In the genomic region with DNA sequence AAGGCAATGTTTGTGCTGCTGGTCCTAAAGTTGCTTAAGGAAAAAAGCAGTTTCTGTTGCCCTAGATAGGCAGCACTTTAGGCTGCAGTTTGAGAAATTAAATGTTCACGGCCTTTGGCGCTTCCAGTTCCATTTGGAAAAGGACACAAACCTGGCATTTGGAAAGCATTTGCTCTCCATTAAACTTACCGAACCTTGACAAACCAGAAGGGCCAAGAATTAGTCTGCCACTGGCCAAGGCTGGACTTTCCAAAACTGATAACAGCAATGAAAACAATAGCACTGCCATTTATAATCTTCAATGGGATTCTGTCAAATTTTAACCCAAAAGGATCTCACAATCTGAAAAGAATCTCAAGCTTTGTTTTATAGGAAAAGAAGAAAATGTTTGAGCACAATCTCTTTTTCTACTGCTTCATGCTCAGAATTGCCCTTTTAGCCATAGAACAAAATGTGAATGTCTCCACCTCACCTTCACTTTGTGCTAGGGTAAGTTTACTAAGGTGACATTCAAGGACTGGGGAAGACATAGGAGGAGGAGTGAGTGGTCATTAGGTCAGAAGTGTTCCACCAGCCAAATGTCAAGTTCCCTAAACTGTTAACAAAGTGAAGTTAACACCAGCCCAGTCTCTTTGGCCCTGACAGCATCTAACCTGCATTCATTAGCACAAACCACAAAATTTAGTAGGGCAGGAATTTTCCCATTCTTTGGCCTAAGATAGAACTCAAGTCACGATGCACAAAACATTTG, we compare ENCODE assay signal across 24 cellular contexts.
"Had no signal": no experiment of that assay in that cellular context is flagged by ENCODE, and none has a peak within 500 bp of the region (broad histone marks: within the 10 kb centered on the region; RNA-seq: fewer than 3 reads in every experiment).

No MANE protein-coding gene starts in this region.

- H3K4me3 ChIP-seq: cardiac muscle cell, Peyer's patch, SJSA1 had no signal

- H3K36me3 ChIP-seq: cardiac muscle cell, Peyer's patch, SJSA1 had no signal

- H3K4me1 Mint-ChIP-seq: activated naive CD4-positive, alpha-beta T cell treated with anti-CD3 and anti-CD28 coated beads, Interleukin-2, amount 50 U/mL, for 24 hours had no signal

- H3K27me3 ChIP-seq: cardiac muscle cell, Peyer's patch, SJSA1 had no signal

- DNase-seq: activated CD4-positive, alpha-beta T cell treated with anti-CD3 and anti-CD28 coated beads for 4 hours; activated CD8-positive, alpha-beta memory T cell treated with anti-CD3 and anti-CD28 coated beads, Interleukin-2, amount 50 U/mL, for 48 hours; activated CD8-positive, alpha-beta T cell treated with anti-CD3 and anti-CD28 coated beads, Interleukin-2, amount 10 ng/mL, durations not matched to agents 7 days and 5 days; activated T-cell treated with anti-CD3 and anti-CD28 coated beads, Interleukin-2, amount 50 U/mL, for 1 hour; aorta; Kasumi-1; KBM-7; NCI-H1048; NCI-H146; NCI-H187 treated with DMSO at 0.1 percent for 48 hours; NCI-H2081 treated with DMSO at 0.1 percent for 48 hours; NCI-H446; NCI-H524; Peyer's patch; SHP77; SW 1271 had no signal

- H3K4me3 Mint-ChIP-seq: activated CD8-positive, alpha-beta T cell treated with anti-CD3 and anti-CD28 coated beads, Interleukin-2, amount 10 ng/mL, durations not matched to agents 7 days and 5 days; activated naive CD4-positive, alpha-beta T cell treated with anti-CD3 and anti-CD28 coated beads, Interleukin-2, amount 50 U/mL, for 24 hours; brain; T-helper 2 cell treated with Interferon-gamma antibody and Interleukin-4, amounts not matched to agents 5 μg/mL and 100 μg/mL, for 36 hours had no signal

- H3K36me3 Mint-ChIP-seq: activated naive CD4-positive, alpha-beta T cell treated with anti-CD3 and anti-CD28 coated beads, Interleukin-2, amount 50 U/mL, for 24 hours had no signal

- H3K4me1 ChIP-seq: Peyer's patch, SJSA1 had no signal

- H3K9me3 Mint-ChIP-seq: activated naive CD4-positive, alpha-beta T cell treated with anti-CD3 and anti-CD28 coated beads, Interleukin-2, amount 50 U/mL, for 24 hours; brain; T-helper 2 cell treated with Interferon-gamma antibody and Interleukin-4, amounts not matched to agents 5 μg/mL and 100 μg/mL, for 36 hours had no signal

- ATAC-seq: activated CD4-positive, CD25-positive, alpha-beta regulatory T cell treated with anti-CD3 and anti-CD28 coated beads, Interleukin-2, amount 50 U/mL, for 24 hours; activated CD8-positive, alpha-beta T cell treated with anti-CD3 and anti-CD28 coated beads, Interleukin-2, amount 10 ng/mL, durations not matched to agents 7 days and 5 days; SK-N-SH treated with all-trans-retinoic acid at 6 μM for 48 hours had no signal

- H3K9me3 ChIP-seq: Peyer's patch, SJSA1 had no signal

- H3K27ac Mint-ChIP-seq: activated CD8-positive, alpha-beta T cell treated with anti-CD3 and anti-CD28 coated beads, Interleukin-2, amount 10 ng/mL, durations not matched to agents 7 days and 5 days; activated naive CD4-positive, alpha-beta T cell treated with anti-CD3 and anti-CD28 coated beads, Interleukin-2, amount 50 U/mL, for 24 hours; brain; T-helper 2 cell treated with Interferon-gamma antibody and Interleukin-4, amounts not matched to agents 5 μg/mL and 100 μg/mL, for 36 hours had no signal

- H3K27me3 Mint-ChIP-seq: activated naive CD4-positive, alpha-beta T cell treated with anti-CD3 and anti-CD28 coated beads, Interleukin-2, amount 50 U/mL, for 24 hours; brain had no signal

- H3K27ac ChIP-seq: cardiac muscle cell, Peyer's patch, RWPE1, SJSA1 had no signal
